In genomic region chr1:196403803-196404690, GRCh38 we compare ENCODE assay signal across 19 cellular contexts.
A peak's percentile ranks its signal among the peaks of the same experiment; 100 is the strongest.
DNase-seq lines count a peak whose midpoint lies in the region; ATAC-seq and TF ChIP-seq lines count a peak whose summit lies in the region.
"Had no signal": no experiment of that assay in that cellular context is flagged by ENCODE, and none has a peak within 500 bp of the region (broad histone marks: within the 10 kb centered on the region; RNA-seq: fewer than 3 reads in every experiment).

No MANE protein-coding gene starts in this region.

- intact Hi-C loops in Calu3 (cut with micrococcal nuclease; ENCODE audit: unreplicated experiment): no loop called here

- 56 to 63% methylated on average over 7 of the region's 7 CpGs for WGBS in upper lobe of left lung, 2 donors

- H3K4me3 ChIP-seq in astrocyte of the cerebellum (ENCODE audit: low read depth, low read length): no peak overlapping the region
- H3K4me3 ChIP-seq in upper lobe of left lung: peak overlapping the region in 1 of 4 donors; percentile 17
- H3K4me3 ChIP-seq: BLaER1, pancreas, suprapubic skin had no signal

- no peaks in the 10 kb centered on the region for H3K9me3 ChIP-seq in upper lobe of left lung
- H3K9me3 ChIP-seq: BLaER1, pancreas, suprapubic skin had no signal

- CTCF ChIA-PET in Calu3 (lab: Charles Lee): no interaction called here

- H3K4me1 Mint-ChIP-seq in Calu3 (ENCODE audit: low read depth, unreplicated experiment): peaks cover 8% of the 10 kb centered on the region

- TF ChIP-seq CTCF in astrocyte of the cerebellum (IDR thresholded peaks at IDR 0.05; ENCODE audit: low read depth, low read length, missing control alignments) (no peak), upper lobe of left lung (IDR thresholded peaks at IDR 0.05) (no peak), Calu3 (IDR thresholded peaks at IDR 0.05; ENCODE audit: unreplicated experiment) (no peak)

- in situ Hi-C loops in astrocyte of the cerebellum (cut with HindIII; ENCODE audit: low sequenced_read_pairs): no loop called here

- peak overlapping the region in 1 of 4 donors; percentile 5 for H3K27ac ChIP-seq in upper lobe of left lung
- H3K27ac ChIP-seq: BLaER1, KMS-11, pancreas, suprapubic skin had no signal

- no peaks in the 10 kb centered on the region for H3K36me3 Mint-ChIP-seq in Calu3 (ENCODE audit: insufficient read depth, unreplicated experiment)
- H3K36me3 Mint-ChIP-seq: activated naive CD4-positive, alpha-beta T cell treated with anti-CD3 and anti-CD28 coated beads, Interleukin-2, amount 50 U/mL, for 72 hours had no signal

- no peaks in the 10 kb centered on the region for H3K27me3 Mint-ChIP-seq in Calu3 (ENCODE audit: unreplicated experiment)
- H3K27me3 Mint-ChIP-seq: activated CD8-positive, alpha-beta T cell treated with anti-CD3 and anti-CD28 coated beads for 36 hours had no signal

- no TSS peak for BruUV-seq in Calu3 (replicated peaks; lab: Mats Ljungman, UMichigan)

- DNase-seq in LHCN-M2 (ENCODE audit: low read depth) (peak; percentile 29), astrocyte of the cerebellum (ENCODE audit: low read depth) (peak; percentile 87), iris pigment epithelial cell (ENCODE audit: low read depth) (peak; percentile 97), upper lobe of left lung (no peak), CD1c-positive myeloid dendritic cell (ENCODE audit: extremely low spot score) (no peak), Calu3 (no peak)
- DNase-seq in central memory CD4-positive, alpha-beta T cell: no peak
- DNase-seq: activated CD8-positive, alpha-beta T cell treated with anti-CD3 and anti-CD28 coated beads for 36 hours; activated T-cell treated with anti-CD3 and anti-CD28 coated beads, Interleukin-2, amount 50 U/mL, for 4 hours; effector memory CD4-positive, alpha-beta T cell; GOT3; NCI-H1417; pancreas; small intestine had no signal

- no peaks in the 10 kb centered on the region for H3K36me3 ChIP-seq in upper lobe of left lung
- H3K36me3 ChIP-seq: BLaER1, pancreas, suprapubic skin had no signal

- H3K4me1 ChIP-seq in upper lobe of left lung: peaks cover 0 to 12% (median 4%) of the 10 kb centered on the region in 4 donors

- H3K27me3 ChIP-seq in upper lobe of left lung: no peaks in the 10 kb centered on the region
- H3K27me3 ChIP-seq: BLaER1, pancreas, suprapubic skin had no signal

- peak; percentile 53 to 70 for ATAC-seq in upper lobe of left lung (ENCODE audit: low FRiP score in 2 of 2)
- ATAC-seq: activated CD8-positive, alpha-beta T cell treated with anti-CD3 and anti-CD28 coated beads for 36 hours; activated naive CD4-positive, alpha-beta T cell treated with anti-CD3 and anti-CD28 coated beads, Interleukin-2, amount 50 U/mL, for 72 hours; activated T-cell treated with anti-CD3 and anti-CD28 coated beads, Interleukin-2, amount 50 U/mL, for 4 hours; left lobe of liver; pancreas had no signal

- no peak for TF ChIP-seq POLR2A in upper lobe of left lung (IDR thresholded peaks at IDR 0.05)

- no peak overlapping the region for H3K4me3 Mint-ChIP-seq in Calu3 (ENCODE audit: low read depth, unreplicated experiment)
- H3K4me3 Mint-ChIP-seq: activated CD8-positive, alpha-beta T cell treated with anti-CD3 and anti-CD28 coated beads for 36 hours; activated T-cell treated with anti-CD3 and anti-CD28 coated beads, Interleukin-2, amount 50 U/mL, for 4 hours had no signal

- TF ChIP-seq EP300 in upper lobe of left lung (IDR thresholded peaks at IDR 0.05): no peak

- H3K27ac Mint-ChIP-seq in Calu3 (ENCODE audit: unreplicated experiment): no peak overlapping the region
- H3K27ac Mint-ChIP-seq: activated CD8-positive, alpha-beta T cell treated with anti-CD3 and anti-CD28 coated beads for 36 hours; activated naive CD4-positive, alpha-beta T cell treated with anti-CD3 and anti-CD28 coated beads, Interleukin-2, amount 50 U/mL, for 72 hours had no signal

- H3K9me3 Mint-ChIP-seq in Calu3 (ENCODE audit: low read depth, unreplicated experiment): no peaks in the 10 kb centered on the region
- H3K9me3 Mint-ChIP-seq: activated T-cell treated with anti-CD3 and anti-CD28 coated beads, Interleukin-2, amount 50 U/mL, for 4 hours had no signal

Comparison
In these comparisons a context has a peak if more than half of its experiments do, and no peak if none do; other contexts are left out.
1. DNase-seq: peak in LHCN-M2 (single experiment), astrocyte of the cerebellum (single experiment) and iris pigment epithelial cell (single experiment); none in upper lobe of left lung (0 of 2), CD1c-positive myeloid dendritic cell (single experiment), central memory CD4-positive, alpha-beta T cell (single experiment) and Calu3 (single experiment).